Comparison of ENCODE assay signal across 11 cellular contexts in the genomic region with DNA sequence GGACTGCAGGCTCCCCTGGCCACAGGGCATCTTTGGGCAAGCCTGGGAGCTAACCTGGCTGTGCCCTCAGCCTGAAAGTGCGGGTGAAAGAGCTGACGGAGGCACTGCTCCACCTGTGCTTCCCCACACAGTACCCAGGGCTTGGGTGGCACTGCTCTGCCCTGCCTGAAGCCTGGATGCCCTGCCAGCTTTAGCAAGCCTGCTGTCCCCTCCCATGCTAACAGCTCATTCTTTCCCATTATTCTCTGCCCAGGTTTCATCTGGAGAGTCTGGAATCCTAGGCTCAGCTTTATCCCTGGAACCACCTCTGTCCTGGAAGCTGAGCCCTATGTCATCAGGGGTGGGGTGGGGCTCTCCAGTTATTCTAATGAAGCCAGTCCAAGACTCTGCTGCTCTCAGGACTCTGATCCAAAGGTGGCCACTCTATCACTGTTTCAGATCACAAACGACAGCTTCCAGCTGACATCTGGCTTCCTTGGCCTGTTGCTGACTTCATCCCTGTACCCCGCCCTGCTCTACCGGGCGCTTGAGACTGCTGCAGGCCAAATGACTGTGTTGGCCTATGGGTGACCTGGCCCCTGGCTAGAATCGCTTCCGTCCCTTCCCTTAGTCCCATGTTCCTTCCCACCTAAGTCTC. TPM values are rescaled to one million over a fixed set of nuclear protein-coding genes. Genes with fewer than 3 reads are reported as not detected.
DNase-seq lines count a peak whose midpoint lies in the region; ATAC-seq, FAIRE-seq and TF ChIP-seq lines count a peak whose summit lies in the region.
"Had no signal": no experiment of that assay in that cellular context is flagged by ENCODE, and none has a peak within 500 bp of the region (broad histone marks: within the 10 kb centered on the region; RNA-seq: fewer than 3 reads in every experiment).

No MANE protein-coding gene starts in this region.

- H3K4me1 ChIP-seq in right lobe of liver (peaks cover 0 to 27% (median 6%) of the 10 kb centered on the region in 4 donors), tibial artery (peaks cover 0 to 55% (median 29%) of the 10 kb centered on the region in 4 donors)

- H3K27me3 ChIP-seq in bronchial epithelial cell (ENCODE audit: control insufficient read depth, insufficient read depth, low read length) (no peaks in the 10 kb centered on the region), right lobe of liver (no peaks in the 10 kb centered on the region), tibial artery (no peaks in the 10 kb centered on the region)

- TF ChIP-seq POLR2A in right lobe of liver (IDR thresholded peaks at IDR 0.05): no peak

- no peaks in the 10 kb centered on the region for H3K9me3 Mint-ChIP-seq in activated CD4-positive, alpha-beta T cell treated with anti-CD3 and anti-CD28 coated beads for 36 hours (ENCODE audit: low read depth)
- H3K9me3 Mint-ChIP-seq: activated naive CD4-positive, alpha-beta T cell treated with anti-CD3 and anti-CD28 coated beads, Interleukin-2, amount 50 U/mL, for 24 hours had no signal

- no peak for TF ChIP-seq CTCF in bronchial epithelial cell (IDR thresholded peaks at IDR 0.05; ENCODE audit: insufficient read depth, low read length, severe bottlenecking)
- TF ChIP-seq CTCF in right lobe of liver (IDR thresholded peaks at IDR 0.05): no peak
- no peak for TF ChIP-seq CTCF in tibial artery (IDR thresholded peaks at IDR 0.05)

- H3K27ac ChIP-seq in right lobe of liver (peak overlapping the region; percentile 62 to 77 (median 69)), tibial artery (peak overlapping the region; percentile 31 to 46)

- 65% methylated on average over 2 of the region's 8 CpGs for WGBS in right lobe of liver (ENCODE audit: insufficient coverage, low coverage, low lambda C conversion rate, missing lambda C conversion rate)

- no peaks in the 10 kb centered on the region for H3K27me3 Mint-ChIP-seq in activated CD4-positive, alpha-beta T cell treated with anti-CD3 and anti-CD28 coated beads for 36 hours
- H3K27me3 Mint-ChIP-seq: activated naive CD4-positive, alpha-beta T cell treated with anti-CD3 and anti-CD28 coated beads, Interleukin-2, amount 50 U/mL, for 24 hours had no signal

- peaks cover 54% of the 10 kb centered on the region for H3K4me1 Mint-ChIP-seq in activated CD4-positive, alpha-beta T cell treated with anti-CD3 and anti-CD28 coated beads for 36 hours

- CTCF ChIA-PET in activated CD4-positive, alpha-beta T cell treated with anti-CD3 and anti-CD28 coated beads for 36 hours (lab: Charles Lee): interaction anchor here (0.8 to 1.2 kb wide), 2 partner anchors 26 to 179 kb away, joined by 3 to 5 read pairs; no protein-coding TSS in a partner anchor

- ATAC-seq in right lobe of liver (peak in 3 of 4 donors; percentile 9 to 33 (median 29)), HG03378 (IDR thresholded peaks at IDR 0.05; ENCODE audit: unreplicated experiment) (no peak)
- no peak for ATAC-seq in activated CD4-positive, alpha-beta T cell treated with anti-CD3 and anti-CD28 coated beads for 36 hours

- peaks cover 18% of the 10 kb centered on the region for H3K36me3 ChIP-seq in bronchial epithelial cell (ENCODE audit: control insufficient read depth, insufficient read depth, low read length)
- peaks cover 0 to 8% (median 0%) of the 10 kb centered on the region in 4 donors for H3K36me3 ChIP-seq in right lobe of liver
- peaks cover 15 to 67% (median 28%) of the 10 kb centered on the region in 3 donors for H3K36me3 ChIP-seq in tibial artery

- DNase-seq in HT-29 (ENCODE audit: low spot score) (peak; percentile 66), bronchial epithelial cell (ENCODE audit: low read depth) (peak; percentile 44), right lobe of liver (no peak), tibial artery (peak in 1 of 2 donors; percentile 80), mesenteric fat pad (ENCODE audit: low spot score) (no peak)
- no peak for DNase-seq in stimulated activated CD4-positive, alpha-beta T cell treated with anti-CD3 and anti-CD28 coated beads, Interleukin-2, amount 100 ng/mL, for 24 hours
- DNase-seq in activated CD4-positive, alpha-beta T cell treated with anti-CD3 and anti-CD28 coated beads for 36 hours: no peak
- DNase-seq: GOT3; NK-92 treated with Interleukin-12 subunit alpha and Interleukin-12 subunit beta, amount 100 ng/mL, for 24 hours had no signal

- H3K36me3 Mint-ChIP-seq in activated CD4-positive, alpha-beta T cell treated with anti-CD3 and anti-CD28 coated beads for 36 hours (ENCODE audit: low read depth): peaks cover 41% of the 10 kb centered on the region

- H3K4me3 Mint-ChIP-seq in activated CD4-positive, alpha-beta T cell treated with anti-CD3 and anti-CD28 coated beads for 36 hours: no peak overlapping the region
- H3K4me3 Mint-ChIP-seq: activated naive CD4-positive, alpha-beta T cell treated with anti-CD3 and anti-CD28 coated beads, Interleukin-2, amount 50 U/mL, for 24 hours had no signal

- intact Hi-C loops in right lobe of liver (cut with DNase I) (no loop called here), tibial artery (cut with DNase I; ENCODE audit: low total_unique reads) (no loop called here)
- intact Hi-C loops in activated CD4-positive, alpha-beta T cell treated with anti-CD3 and anti-CD28 coated beads for 36 hours (cut with DNase I, micrococcal nuclease): no loop called here

- H3K9me3 ChIP-seq in right lobe of liver: no peaks in the 10 kb centered on the region
- no peaks in the 10 kb centered on the region for H3K9me3 ChIP-seq in tibial artery

- POLR2A ChIA-PET in activated CD4-positive, alpha-beta T cell treated with anti-CD3 and anti-CD28 coated beads for 36 hours (lab: Charles Lee): interaction anchor here (0.6 kb wide), 1 partner anchor 23 kb away, joined by 3 read pairs; no protein-coding TSS in a partner anchor

- FAIRE-seq in bronchial epithelial cell (lab: Jason Lieb, UNC): no peak

- no peak overlapping the region for H3K27ac Mint-ChIP-seq in activated CD4-positive, alpha-beta T cell treated with anti-CD3 and anti-CD28 coated beads for 36 hours

- H3K4me3 ChIP-seq in bronchial epithelial cell (ENCODE audit: low read depth, low read length) (no peak overlapping the region), right lobe of liver (no peak overlapping the region), tibial artery (no peak overlapping the region)

RNA-seq across cellular contexts. Expression of gene HIC1, which starts 29.3 kb away (rescaled TPM):
- 0.31 and 0.55 TPM in 2 replicates for total RNA-seq in HT-29 (2014; rRNA removed; shearing (Covaris generic))
- total RNA-seq in bronchial epithelial cell: 0.64 and 1.3 TPM in 2 replicates
- total RNA-seq in right lobe of liver: 10 to 100 TPM in 2 of 6 experiments, 1 to 10 TPM in 4; 4.7 to 14.8 (median 6.1) TPM
- total RNA-seq in mesenteric fat pad: 34.4 TPM
- total RNA-seq in activated CD4-positive, alpha-beta T cell treated with anti-CD3 and anti-CD28 coated beads for 36 hours: 10 to 100 TPM; 13.6 to 16.5 TPM

RNA-seq across cellular contexts. Expression of gene OVCA2, which starts 42.4 kb away (rescaled TPM):
- 54.1 and 56.8 TPM in 2 replicates for total RNA-seq in HT-29 (2014; rRNA removed; shearing (Covaris generic))
- total RNA-seq in bronchial epithelial cell (54.4 and 69.0 TPM in 2 replicates), right lobe of liver (10 to 100 TPM; 10.3 to 36.2 (median 14.8) TPM), mesenteric fat pad (23.6 TPM)
- total RNA-seq in activated CD4-positive, alpha-beta T cell treated with anti-CD3 and anti-CD28 coated beads for 36 hours: 10 to 100 TPM; 31.4 to 38.6 TPM

RNA-seq across cellular contexts. Expression of gene DPH1, which starts 54.3 kb away (rescaled TPM):
- total RNA-seq in HT-29 (2014; rRNA removed; shearing (Covaris generic)): 31.6 and 38.5 TPM in 2 replicates
- total RNA-seq in bronchial epithelial cell (10.8 and 14.7 TPM in 2 replicates), right lobe of liver (10 to 100 TPM; 20.0 to 41.1 (median 25.4) TPM), mesenteric fat pad (35.6 TPM)
- 10 to 100 TPM; 29.1 to 37.0 TPM for total RNA-seq in activated CD4-positive, alpha-beta T cell treated with anti-CD3 and anti-CD28 coated beads for 36 hours

RNA-seq across cellular contexts. Expression of gene RTN4RL1, which starts 59.1 kb away (rescaled TPM):
- not detected in 2 replicates for total RNA-seq in HT-29 (2014; rRNA removed; shearing (Covaris generic))
- total RNA-seq in bronchial epithelial cell (0.13 and 0.26 TPM in 2 replicates), right lobe of liver (1 to 10 TPM in 5 of 6 experiments, under 1 TPM in 1; 0.54 to 2.6 (median 1.4) TPM), mesenteric fat pad (11.2 TPM)
- under 1 TPM; 0.11 to 0.18 TPM for total RNA-seq in activated CD4-positive, alpha-beta T cell treated with anti-CD3 and anti-CD28 coated beads for 36 hours

Comparison
In these comparisons a context has a peak if more than half of its experiments do, and no peak if none do; other contexts are left out.
1. DNase-seq: peak in HT-29 (single experiment) and bronchial epithelial cell (single experiment); none in right lobe of liver (0 of 3), mesenteric fat pad (single experiment), stimulated activated CD4-positive, alpha-beta T cell treated with anti-CD3 and anti-CD28 coated beads, Interleukin-2, amount 100 ng/mL, for 24 hours (0 of 2) and activated CD4-positive, alpha-beta T cell treated with anti-CD3 and anti-CD28 coated beads for 36 hours (single experiment).
2. ATAC-seq: peak in right lobe of liver (3 of 4); none in HG03378 (single experiment) and activated CD4-positive, alpha-beta T cell treated with anti-CD3 and anti-CD28 coated beads for 36 hours (single experiment).